In genomic region chr4:168259096-168259495, GRCh38 we compare ENCODE assay signal across 34 cellular contexts. TPM values are rescaled to one million over a fixed set of nuclear protein-coding genes. Genes with fewer than 3 reads are reported as not detected.
A peak's percentile ranks its signal among the peaks of the same experiment; 100 is the strongest.
DNase-seq lines count a peak whose midpoint lies in the region; ATAC-seq and TF ChIP-seq lines count a peak whose summit lies in the region.
"Had no signal": no experiment of that assay in that cellular context is flagged by ENCODE, and none has a peak within 500 bp of the region (broad histone marks: within the 10 kb centered on the region; RNA-seq: fewer than 3 reads in every experiment).

No MANE protein-coding gene starts in this region.

- no peaks in the 10 kb centered on the region for H3K36me3 Mint-ChIP-seq in nephron progenitor cell (ENCODE audit: low read depth)

- no peak for TF ChIP-seq CTCF in nephron progenitor cell (IDR thresholded peaks at IDR 0.05)

- H3K27ac Mint-ChIP-seq in nephron progenitor cell = no peak overlapping the region
- H3K27ac Mint-ChIP-seq: activated naive CD8-positive, alpha-beta T cell treated with anti-CD3 and anti-CD28 coated beads, Interleukin-2, amount 10 ng/mL, durations not matched to agents 7 days and 5 days; dendritic cell treated with granulocyte-macrophage colony-stimulating factor and Interleukin-4, amounts not matched to agents 40 ng/mL and 50 ng/mL, for 4 days; H9; immature natural killer cell; stimulated activated effector memory CD8-positive, alpha-beta T cell treated with anti-CD3 and anti-CD28 coated beads, Interleukin-12 subunit alpha, Interleukin-12 subunit beta, amount 100 ng/mL, for 72 hours had no signal

- no peak overlapping the region for H3K4me3 ChIP-seq in MG63
- H3K4me3 ChIP-seq: BLaER1, esophagus muscularis mucosa, PC-9, right lobe of liver had no signal

- H3K9me3 Mint-ChIP-seq in nephron progenitor cell = no peaks in the 10 kb centered on the region
- H3K9me3 Mint-ChIP-seq: activated naive CD8-positive, alpha-beta T cell treated with anti-CD3 and anti-CD28 coated beads, Interleukin-2, amount 10 ng/mL, durations not matched to agents 7 days and 5 days; central memory CD8-positive, alpha-beta T cell; dendritic cell treated with granulocyte-macrophage colony-stimulating factor and Interleukin-4, amounts not matched to agents 40 ng/mL and 50 ng/mL, for 4 days; H9; immature natural killer cell; stimulated activated effector memory CD8-positive, alpha-beta T cell treated with anti-CD3 and anti-CD28 coated beads, Interleukin-12 subunit alpha, Interleukin-12 subunit beta, amount 100 ng/mL, for 72 hours had no signal

- H3K36me3 ChIP-seq in MG63 = peaks cover 3% of the 10 kb centered on the region; the same call in 1 of the 2 replicates
- H3K36me3 ChIP-seq: BLaER1, right lobe of liver had no signal

- peak; percentile 48 for ATAC-seq in GM18508 (IDR thresholded peaks at IDR 0.05; ENCODE audit: insufficient read depth, unreplicated experiment)
- peak; percentile 68 for ATAC-seq in GM19395 (IDR thresholded peaks at IDR 0.05; ENCODE audit: unreplicated experiment)
- peak; percentile 61 for ATAC-seq in GM21619 (IDR thresholded peaks at IDR 0.05; ENCODE audit: unreplicated experiment)
- peak; percentile 68 for ATAC-seq in HG03354 (IDR thresholded peaks at IDR 0.05; ENCODE audit: poor library complexity, severe bottlenecking, unreplicated experiment)
- ATAC-seq: left lobe of liver; right lobe of liver; stimulated activated effector memory CD8-positive, alpha-beta T cell treated with anti-CD3 and anti-CD28 coated beads, Interleukin-12 subunit alpha, Interleukin-12 subunit beta, amount 100 ng/mL, for 72 hours had no signal

- H3K9me3 ChIP-seq in MG63 = no peaks in the 10 kb centered on the region
- H3K9me3 ChIP-seq: BLaER1, esophagus muscularis mucosa, right lobe of liver had no signal

- intact Hi-C loops in head of caudate nucleus (cut with DNase I) = no loop called here

- H3K27me3 ChIP-seq in MG63 = no peaks in the 10 kb centered on the region; the same call in 1 of the 2 replicates
- H3K27me3 ChIP-seq: BLaER1, esophagus muscularis mucosa, right lobe of liver had no signal

- H3K4me1 Mint-ChIP-seq in nephron progenitor cell = no peaks in the 10 kb centered on the region
- H3K4me1 Mint-ChIP-seq: central memory CD8-positive, alpha-beta T cell; immature natural killer cell; stimulated activated effector memory CD8-positive, alpha-beta T cell treated with anti-CD3 and anti-CD28 coated beads, Interleukin-12 subunit alpha, Interleukin-12 subunit beta, amount 100 ng/mL, for 72 hours had no signal

- DNase-seq in nephron progenitor cell = no peak
- DNase-seq in head of caudate nucleus = no peak
- DNase-seq in MG63 = no peak
- DNase-seq in DMS 273 (lab: John Stamatoyannopoulos, UW; ENCODE audit: unreplicated experiment) = no peak
- DNase-seq: activated CD4-positive, alpha-beta T cell treated with anti-CD3 and anti-CD28 coated beads for 4 hours; activated CD8-positive, alpha-beta memory T cell treated with anti-CD3 and anti-CD28 coated beads for 24 hours; activated effector memory CD4-positive, alpha-beta T cell treated with anti-CD3 and anti-CD28 coated beads, Interleukin-2, amount 50 U/mL, for 16 hours; activated naive CD8-positive, alpha-beta T cell treated with anti-CD3 and anti-CD28 coated beads, Interleukin-2, amount 10 ng/mL, durations not matched to agents 7 days and 5 days; foreskin melanocyte; GDM1; H9; hypothalamus; immature natural killer cell; mesenchymal stem cell; NCI-H1105; NCI-H187 treated with DMSO at 0.1 percent for 48 hours; NCI-H2171 treated with DMSO at 0.1 percent for 48 hours; NCI-H524; PC-9; right lobe of liver; SHP77 treated with DMSO at 0.1 percent for 48 hours; stimulated activated CD4-positive, alpha-beta T cell treated with anti-CD3 and anti-CD28 coated beads, Interleukin-12 subunit alpha, Interleukin-12 subunit beta, amount 100 ng/mL, for 4 hours; stimulated activated CD4-positive, alpha-beta T cell treated with anti-CD3 and anti-CD28 coated beads, Interleukin-4, amount 100 ng/mL, for 24 hours; substantia nigra had no signal

- H3K27me3 Mint-ChIP-seq in nephron progenitor cell (ENCODE audit: low read depth, poor library complexity) = no peaks in the 10 kb centered on the region
- H3K27me3 Mint-ChIP-seq: activated naive CD8-positive, alpha-beta T cell treated with anti-CD3 and anti-CD28 coated beads, Interleukin-2, amount 10 ng/mL, durations not matched to agents 7 days and 5 days; central memory CD8-positive, alpha-beta T cell; dendritic cell treated with granulocyte-macrophage colony-stimulating factor and Interleukin-4, amounts not matched to agents 40 ng/mL and 50 ng/mL, for 4 days had no signal

- H3K4me3 Mint-ChIP-seq in nephron progenitor cell = no peak overlapping the region
- H3K4me3 Mint-ChIP-seq: activated naive CD8-positive, alpha-beta T cell treated with anti-CD3 and anti-CD28 coated beads, Interleukin-2, amount 10 ng/mL, durations not matched to agents 7 days and 5 days; central memory CD8-positive, alpha-beta T cell; dendritic cell treated with granulocyte-macrophage colony-stimulating factor and Interleukin-4, amounts not matched to agents 40 ng/mL and 50 ng/mL, for 4 days; H9; immature natural killer cell; stimulated activated effector memory CD8-positive, alpha-beta T cell treated with anti-CD3 and anti-CD28 coated beads, Interleukin-12 subunit alpha, Interleukin-12 subunit beta, amount 100 ng/mL, for 72 hours had no signal

RNA-seq across cellular contexts. Expression of gene DDX60, which starts 59.5 kb away (rescaled TPM):
- total RNA-seq in MG63 (2014; rRNA removed; shearing (Covaris generic); ENCODE audit: low replicate concordance) = 7.7 and 11.1 TPM in 2 replicates
